Comparison of ENCODE assay signal across 12 cellular contexts in the genomic region with DNA sequence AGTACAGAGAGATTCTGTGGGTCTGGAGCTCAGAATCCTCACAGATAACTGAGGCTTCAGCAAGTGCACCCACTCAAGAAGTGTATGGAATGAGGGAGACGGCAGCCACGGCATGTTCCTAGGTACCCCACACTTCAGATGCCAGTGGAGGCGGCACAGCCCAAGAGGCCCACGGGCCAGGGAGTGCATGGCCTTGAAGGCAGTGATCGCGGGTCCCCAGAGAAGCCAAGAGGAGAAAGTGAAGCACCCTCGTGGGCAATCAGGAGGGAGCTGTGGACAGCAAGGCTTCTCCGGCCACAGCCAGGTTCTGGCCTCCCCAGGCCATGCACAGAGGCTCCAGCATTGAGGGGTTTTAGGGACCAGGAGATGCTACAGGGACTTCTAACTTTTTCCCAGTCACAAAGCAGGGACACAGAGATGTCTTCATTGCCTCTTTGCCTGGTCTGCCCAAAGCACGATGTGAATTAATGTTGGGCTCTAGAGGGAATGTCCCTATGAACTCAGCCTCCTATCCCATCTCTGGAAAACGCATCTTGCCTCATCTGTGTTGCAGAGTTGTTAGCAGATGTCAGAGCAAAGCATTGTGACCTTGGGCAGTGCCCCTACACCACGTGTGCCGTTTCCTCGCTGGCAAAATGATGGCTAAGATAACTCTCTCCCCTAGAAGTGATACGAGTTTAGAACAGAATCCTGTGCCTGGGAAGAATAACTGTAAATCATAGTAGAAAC.
"Had no signal": no experiment of that assay in that cellular context is flagged by ENCODE, and none has a peak within 500 bp of the region (broad histone marks: within the 10 kb centered on the region; RNA-seq: fewer than 3 reads in every experiment).

No MANE protein-coding gene starts in this region.

- DNase-seq: activated naive CD8-positive, alpha-beta T cell treated with anti-CD3 and anti-CD28 coated beads, Interleukin-2, amount 10 ng/mL, durations not matched to agents 7 days and 5 days; activated T-cell treated with anti-CD3 and anti-CD28 coated beads, Interleukin-2, amount 50 U/mL, for 1 hour; effector memory CD4-positive, alpha-beta T cell; left ventricle myocardium superior; mesendoderm; T1000 had no signal

- H3K27ac Mint-ChIP-seq: activated naive CD8-positive, alpha-beta T cell treated with anti-CD3 and anti-CD28 coated beads, Interleukin-2, amount 10 ng/mL, durations not matched to agents 7 days and 5 days had no signal

- H3K9me3 Mint-ChIP-seq: activated naive CD8-positive, alpha-beta T cell treated with anti-CD3 and anti-CD28 coated beads, Interleukin-2, amount 10 ng/mL, durations not matched to agents 7 days and 5 days had no signal

- H3K9ac ChIP-seq: parathyroid adenoma had no signal

- H3K9me3 ChIP-seq: gastroesophageal sphincter, tibial nerve had no signal

- H3K36me3 Mint-ChIP-seq: activated naive CD8-positive, alpha-beta T cell treated with anti-CD3 and anti-CD28 coated beads, Interleukin-2, amount 10 ng/mL, durations not matched to agents 7 days and 5 days had no signal

- H3K27ac ChIP-seq: coronary artery, gastroesophageal sphincter, parathyroid adenoma, SJSA1, skin epidermis, tibial nerve had no signal

- ATAC-seq: gastroesophageal sphincter, left ventricle myocardium superior had no signal

- H2AFZ ChIP-seq: parathyroid adenoma had no signal

- H3K27me3 ChIP-seq: gastroesophageal sphincter, SJSA1, tibial nerve had no signal

- H3K4me3 ChIP-seq: coronary artery, gastroesophageal sphincter, SJSA1, skin epidermis, tibial nerve had no signal

- H3K4me3 Mint-ChIP-seq: activated naive CD8-positive, alpha-beta T cell treated with anti-CD3 and anti-CD28 coated beads, Interleukin-2, amount 10 ng/mL, durations not matched to agents 7 days and 5 days had no signal
